ENCODE assay signal across 10 cellular contexts in the genomic region with DNA sequence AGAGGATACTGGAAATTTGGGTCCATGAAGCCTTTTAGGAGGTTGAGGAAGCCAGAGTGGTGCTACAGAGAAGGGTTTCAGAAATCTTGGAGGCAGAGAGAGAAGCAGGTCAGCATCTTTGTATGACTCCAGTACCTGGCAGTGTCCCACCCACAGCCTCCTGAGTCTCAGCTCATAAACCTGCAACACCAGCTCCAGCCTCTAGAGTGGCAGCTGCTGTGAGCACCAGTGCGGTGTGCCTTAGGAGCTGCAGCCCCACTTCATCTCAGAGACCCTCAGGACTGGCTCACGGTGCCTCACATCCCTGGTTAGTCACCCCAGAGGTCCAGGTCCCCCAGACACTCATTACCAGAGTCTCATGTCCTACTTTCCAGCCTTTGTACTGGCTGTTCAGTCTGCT.
DNase-seq lines count a peak whose midpoint lies in the region; ATAC-seq and TF ChIP-seq lines count a peak whose summit lies in the region.
"Had no signal": no experiment of that assay in that cellular context is flagged by ENCODE, and none has a peak within 500 bp of the region (broad histone marks: within the 10 kb centered on the region; RNA-seq: fewer than 3 reads in every experiment).

No MANE protein-coding gene starts in this region.

- TF ChIP-seq CTCF in DOHH2 (IDR thresholded peaks at IDR 0.05; ENCODE audit: low read depth, low read length, poor library complexity, severe bottlenecking): peak; percentile 85
- TF ChIP-seq CTCF in SK-N-SH (IDR thresholded peaks at IDR 0.05): peak; percentile 31; the same call in 1 of the 2 replicates
- TF ChIP-seq CTCF in kidney epithelial cell (IDR thresholded peaks at IDR 0.05; ENCODE audit: insufficient read depth, low read length, poor library complexity, severe bottlenecking): peak; percentile 31
- TF ChIP-seq CTCF in spleen (IDR thresholded peaks at IDR 0.05 in 8 of 11, conservative IDR thresholded peaks at IDR 0.05 in 3 of 11): no peak

- H3K9me3 ChIP-seq in DOHH2 (ENCODE audit: control insufficient read depth, insufficient read depth, low read length) (peaks cover 5% of the 10 kb centered on the region; the same call in 1 of the 2 replicates), SK-N-SH (no peaks in the 10 kb centered on the region), spleen (peaks cover 0 to 8% (median 0%) of the 10 kb centered on the region in 8 donors)

- H3K9me2 ChIP-seq in DOHH2 (replicated peaks; ENCODE audit: control insufficient read depth, low read length) (no peaks in the 10 kb centered on the region), SK-N-SH (no peaks in the 10 kb centered on the region)

- no peaks in the 10 kb centered on the region for H4K20me1 ChIP-seq in DOHH2 (ENCODE audit: control insufficient read depth, insufficient read depth, low read depth, low read length)
- no peaks in the 10 kb centered on the region for H4K20me1 ChIP-seq in SK-N-SH (ENCODE audit: insufficient read depth)

- H3K4me1 ChIP-seq in DOHH2 (ENCODE audit: control insufficient read depth, low read length): peaks cover 78% of the 10 kb centered on the region
- peaks cover 0 to 3% of the 10 kb centered on the region in 2 experiments; a peak in 2 of 4 replicates for H3K4me1 ChIP-seq in SK-N-SH (ENCODE audit: control insufficient read depth in 1 of 2, insufficient read depth in 2 of 2, low read depth in 1 of 2, low read length in 1 of 2)
- peaks cover 0 to 9% (median 0%) of the 10 kb centered on the region in 6 donors for H3K4me1 ChIP-seq in spleen

- H3K4me3 ChIP-seq in DOHH2 (ENCODE audit: low read length): 0 out of 2 replicates have a peak overlapping the region, but pooled peaks have one; percentile 3
- H3K4me3 ChIP-seq in SK-N-SH (ENCODE audit: low read depth in 2 of 2, low read length in 1 of 2): no peak overlapping the region
- no peak overlapping the region for H3K4me3 ChIP-seq in kidney epithelial cell (ENCODE audit: low read depth, low read length)
- no peak overlapping the region for H3K4me3 ChIP-seq in spleen

- no peak overlapping the region for H3K9ac ChIP-seq in SK-N-SH

- WGBS in SK-N-SH (ENCODE audit: low lambda C conversion rate): 66% methylated on average over 2 of the region's 2 CpGs
- WGBS in spleen, 5 donors: 51 to 82% (median 80%) methylated on average over 2 of the region's 2 CpGs

- CTCF ChIA-PET in SK-N-SH (lab: Yijun Ruan, JAX): interaction anchor here (0.6 to 1.7 kb wide), 7 partner anchors 10 to 783 kb away, joined by 3 to 7 read pairs (median 4); no protein-coding TSS in a partner anchor

- H3K27me3 ChIP-seq in DOHH2 (ENCODE audit: control insufficient read depth, low read length) (no peaks in the 10 kb centered on the region), SK-N-SH (ENCODE audit: insufficient read depth) (no peaks in the 10 kb centered on the region), kidney epithelial cell (ENCODE audit: control insufficient read depth, insufficient read depth, low read length) (no peaks in the 10 kb centered on the region), spleen (replicated peaks in 1 of 7) (no peaks in the 10 kb centered on the region)

- H2AFZ ChIP-seq in SK-N-SH (ENCODE audit: low read depth): no peak overlapping the region

- H3K36me3 ChIP-seq in DOHH2 (ENCODE audit: control insufficient read depth, low read length): no peaks in the 10 kb centered on the region; the same call in 1 of the 2 replicates
- H3K36me3 ChIP-seq in SK-N-SH (replicated peaks in 1 of 2; ENCODE audit: control insufficient read depth in 1 of 2, insufficient read depth in 2 of 2, low read length in 1 of 2): no peaks in the 10 kb centered on the region
- H3K36me3 ChIP-seq in kidney epithelial cell (ENCODE audit: control insufficient read depth, insufficient read depth, low read length): no peaks in the 10 kb centered on the region
- H3K36me3 ChIP-seq in spleen: no peaks in the 10 kb centered on the region

- intact Hi-C loops in spleen (cut with DNase I; ENCODE audit: low total_unique reads): no loop called here

- ATAC-seq in GM21529 (IDR thresholded peaks at IDR 0.05; ENCODE audit: unreplicated experiment): peak; percentile 63
- no peak for ATAC-seq in GM18519 (IDR thresholded peaks at IDR 0.05; ENCODE audit: low FRiP score, unreplicated experiment)

- POLR2A ChIA-PET in SK-N-SH (lab: Yijun Ruan, JAX): no interaction called here

- TF ChIP-seq EP300 in SK-N-SH (IDR thresholded peaks at IDR 0.05; ENCODE audit: borderline replicate concordance in 1 of 2, low read depth in 1 of 2, low read length in 1 of 2): no peak

- H3K79me2 ChIP-seq in DOHH2 (ENCODE audit: control insufficient read depth, low read length) (no peaks in the 10 kb centered on the region), SK-N-SH (ENCODE audit: insufficient read depth) (no peaks in the 10 kb centered on the region)

- DNase-seq in SK-N-SH: no peak
- no peak for DNase-seq in kidney epithelial cell (ENCODE audit: low read depth)
- no peak for DNase-seq in spleen
- DNase-seq in NCI-H526 treated with DMSO at 0.1 percent for 48 hours (lab: John Stamatoyannopoulos, UW): no peak
- DNase-seq: activated CD4-positive, CD25-positive, alpha-beta regulatory T cell; amygdala; NCI-H510A treated with DMSO at 0.1 percent for 48 hours had no signal

- TF ChIP-seq RAD21 in SK-N-SH (IDR thresholded peaks at IDR 0.05; ENCODE audit: low read length): no peak

- H3K27ac ChIP-seq in DOHH2 (ENCODE audit: low read depth, low read length) (no peak overlapping the region), SK-N-SH (ENCODE audit: low read depth in 2 of 2, low read length in 1 of 2) (no peak overlapping the region), spleen (no peak overlapping the region)

- peak overlapping the region; percentile 10; the same call in 1 of the 2 replicates for H3K4me2 ChIP-seq in DOHH2 (ENCODE audit: low read length)
- H3K4me2 ChIP-seq in SK-N-SH: no peak overlapping the region

- peaks cover 9% of the 10 kb centered on the region for H3F3A ChIP-seq in DOHH2 (ENCODE audit: control insufficient read depth, insufficient read depth)
- H3F3A ChIP-seq in SK-N-SH (replicated peaks; ENCODE audit: insufficient read depth): no peaks in the 10 kb centered on the region

- TF ChIP-seq POLR2A in spleen (IDR thresholded peaks at IDR 0.05): no peak

TF ChIP-seq in SK-N-SH, 30 proteins besides CTCF, POLR2A, EP300 and RAD21:
- no peak for TF ChIP-seq NRF1 (IDR thresholded peaks at IDR 0.05; ENCODE audit: low read depth, low read length)
- no peak for TF ChIP-seq RCOR1 (IDR thresholded peaks at IDR 0.05; ENCODE audit: low read length)
- no peak for TF ChIP-seq RFX5 (IDR thresholded peaks at IDR 0.05; ENCODE audit: low read length)
- TF ChIP-seq, protein P1, sequence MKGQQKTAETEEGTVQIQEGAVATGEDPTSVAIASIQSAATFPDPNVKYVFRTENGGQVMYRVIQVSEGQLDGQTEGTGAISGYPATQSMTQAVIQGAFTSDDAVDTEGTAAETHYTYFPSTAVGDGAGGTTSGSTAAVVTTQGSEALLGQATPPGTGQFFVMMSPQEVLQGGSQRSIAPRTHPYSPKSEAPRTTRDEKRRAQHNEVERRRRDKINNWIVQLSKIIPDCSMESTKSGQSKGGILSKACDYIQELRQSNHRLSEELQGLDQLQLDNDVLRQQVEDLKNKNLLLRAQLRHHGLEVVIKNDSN (IDR thresholded peaks at IDR 0.05; ENCODE audit: borderline replicate concordance, low read depth): no peak
- no peak for TF ChIP-seq SMC3 (IDR thresholded peaks at IDR 0.05; ENCODE audit: low read depth, low read length)

Comparison
In these comparisons a context has a peak if more than half of its experiments do, and no peak if none do; other contexts are left out.
1. CTCF ChIP-seq: peak in DOHH2 (single experiment), SK-N-SH (single experiment) and kidney epithelial cell (single experiment); none in spleen (0 of 11).